In genomic region chr12:14802961-14803829, GRCh38 we compare ENCODE assay signal across 8 cellular contexts.
DNase-seq lines count a peak whose midpoint lies in the region; ATAC-seq and TF ChIP-seq lines count a peak whose summit lies in the region.

Gene C12orf60, plus strand, starts transcription at chr12:14803670. Its CDS starts 19,266 bp downstream, at chr12:14822936.
Gene WBP11, minus strand, starts transcription at chr12:14803478. Its CDS starts 2,095 bp downstream, at chr12:14801383.

- H3K4me1 ChIP-seq in OCI-LY3 (ENCODE audit: low read length): peaks cover 19% of the 10 kb centered on the region

- peak within 1 kb of the TSS; percentile 92 for H2AFZ ChIP-seq in OCI-LY3 (ENCODE audit: low read depth, low read length)

- ATAC-seq in GM21529 (IDR thresholded peaks at IDR 0.05; ENCODE audit: unreplicated experiment): peak; percentile 99

- H3K36me3 ChIP-seq in OCI-LY3 (replicated peaks; ENCODE audit: low read depth, low read length): peaks cover 15% of the 10 kb centered on the region

- H3K4me3 ChIP-seq in OCI-LY3 (ENCODE audit: low read length): peak within 1 kb of the TSS; percentile 92

- H3K79me2 ChIP-seq in OCI-LY3 (ENCODE audit: low read length): peaks cover 56% of the 10 kb centered on the region

- no peaks in the 10 kb centered on the region for H3K27me3 ChIP-seq in OCI-LY3 (ENCODE audit: low read depth, low read length)

- H3K9me3 ChIP-seq in OCI-LY3 (ENCODE audit: insufficient read depth, low read length): no peaks in the 10 kb centered on the region

- peaks cover 13% of the 10 kb centered on the region; the same call in 1 of the 2 replicates for H4K20me1 ChIP-seq in OCI-LY3 (ENCODE audit: insufficient read depth, low read length)

- DNase-seq in DMS153 (lab: John Stamatoyannopoulos, UW) (peak; percentile 99), HuH-7.5 (ENCODE audit: low spot score) (peak; percentile 83), activated T-cell treated with anti-CD3 and anti-CD28 coated beads for 24 hours (ENCODE audit: low read depth) (peak; percentile 84), epithelial cell of prostate (ENCODE audit: low read depth, low spot score) (peak; percentile 96), middle frontal gyrus (ENCODE audit: extremely low spot score, low spot score) (peak; percentile 98)
- peak; percentile 59 to 75 for DNase-seq in stimulated activated CD8-positive, alpha-beta memory T cell treated with anti-CD3 and anti-CD28 coated beads, Interleukin-2, amount 100 ng/mL, for 1 hour (ENCODE audit: low read depth in 2 of 2)

- H3K9ac ChIP-seq in OCI-LY3 (ENCODE audit: low read length): peak within 1 kb of the TSS; percentile 89

- TF ChIP-seq CTCF in OCI-LY3 (IDR thresholded peaks at IDR 0.05; ENCODE audit: low read depth, low read length): no peak

- H3K27ac ChIP-seq in OCI-LY3 (ENCODE audit: low read length) (peak within 1 kb of the TSS; percentile 58), epithelial cell of prostate (peak within 1 kb of the TSS; percentile 40)

- H3K4me2 ChIP-seq in OCI-LY3 (ENCODE audit: low read length): peak within 1 kb of the TSS; percentile 88

Comparison
In these comparisons a context has a peak if more than half of its experiments do, and no peak if none do; other contexts are left out.
1. Peak in every context shown above with its lines: DNase-seq, ATAC-seq, H3K4me3 ChIP-seq and H3K27ac ChIP-seq.